Comparison of ENCODE assay signal across 30 cellular contexts in the genomic region with DNA sequence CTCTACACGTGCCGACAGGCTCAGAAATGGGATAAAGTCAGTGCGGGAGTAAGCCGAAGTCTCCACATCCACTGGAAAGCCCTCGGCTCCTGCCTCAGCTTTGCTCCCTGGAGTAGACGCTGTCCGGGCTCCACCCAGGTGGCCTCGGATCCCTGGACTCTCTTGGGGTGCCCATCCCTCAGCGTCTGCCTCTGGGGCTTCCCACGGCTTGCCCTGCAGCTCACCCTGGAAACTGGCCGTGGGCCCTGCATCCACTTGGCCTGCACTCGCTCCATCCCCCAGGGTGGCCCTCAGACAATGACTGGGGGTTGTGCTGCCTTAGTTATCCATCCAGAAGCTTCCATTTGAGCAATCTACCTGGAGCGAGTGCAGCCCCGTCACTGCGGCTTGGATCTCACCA. TPM values are rescaled to one million over a fixed set of nuclear protein-coding genes. Genes with fewer than 3 reads are reported as not detected.
DNase-seq lines count a peak whose midpoint lies in the region; ATAC-seq and TF ChIP-seq lines count a peak whose summit lies in the region.
"Had no signal": no experiment of that assay in that cellular context is flagged by ENCODE, and none has a peak within 500 bp of the region (broad histone marks: within the 10 kb centered on the region; RNA-seq: fewer than 3 reads in every experiment).

No MANE protein-coding gene starts in this region.

- no peaks in the 10 kb centered on the region for H3K9me3 ChIP-seq in endodermal cell (ENCODE audit: control insufficient read depth, low read length)
- H3K9me3 ChIP-seq in stomach = no peaks in the 10 kb centered on the region
- H3K9me3 ChIP-seq: HAP-1 had no signal

- no peaks in the 10 kb centered on the region for H3K4me1 Mint-ChIP-seq in endodermal cell
- H3K4me1 Mint-ChIP-seq: B cell, GM23338 had no signal

- no peak for TF ChIP-seq EP300 in stomach (IDR thresholded peaks at IDR 0.05)

- DNase-seq in Right ventricle myocardium superior (peak; percentile 8), Right ventricle myocardium inferior (ENCODE audit: missing footprints) (no peak), endodermal cell (peak; percentile 35), medulla oblongata (ENCODE audit: extremely low spot score) (peak; percentile 37), stomach (peak; percentile 13), NCI-H510A (lab: John Stamatoyannopoulos, UW) (no peak), NCI-H187 treated with DMSO at 0.1 percent for 48 hours (lab: John Stamatoyannopoulos, UW) (no peak), COLO829 (ENCODE audit: low spot score) (no peak)
- DNase-seq: CD8-positive, alpha-beta T cell; DMS 273 treated with DMSO at 0.1 percent for 48 hours; DMS79; EL; GDM1; HFFc6; KBM-7; MV-4-11; NCI-H1105; NCI-H1436 treated with DMSO at 0.1 percent for 48 hours; NCI-H1930; NCI-H446; NCI-H526; NCI-H82; NK-92 treated with Interleukin-12 subunit alpha and Interleukin-12 subunit beta, amount 100 ng/mL, for 24 hours; SIG-M5 had no signal

- H3K9ac ChIP-seq in endodermal cell (ENCODE audit: extremely low read depth, low read length, poor library complexity, severe bottlenecking) = no peak overlapping the region

- H3K36me3 ChIP-seq in endodermal cell (ENCODE audit: control insufficient read depth, insufficient read depth, low read length) (no peaks in the 10 kb centered on the region), stomach (no peaks in the 10 kb centered on the region)
- H3K36me3 ChIP-seq: HAP-1 had no signal

- no peak for TF ChIP-seq POLR2A in stomach (IDR thresholded peaks at IDR 0.05)

- intact Hi-C loops in Right ventricle myocardium superior (cut with DNase I) = no loop called here
- intact Hi-C loops in Right ventricle myocardium inferior (cut with DNase I) = no loop called here
- intact Hi-C loops in stomach (cut with DNase I; ENCODE audit: low total_unique reads) = no loop called here

- no peaks in the 10 kb centered on the region for H3K9me3 Mint-ChIP-seq in endodermal cell
- H3K9me3 Mint-ChIP-seq: CD8-positive, alpha-beta T cell; GM23338; HFFc6 had no signal

- H3K27ac ChIP-seq in endodermal cell (ENCODE audit: low read depth, low read length) (no peak overlapping the region), stomach (no peak overlapping the region)
- H3K27ac ChIP-seq: PC-9, SK-N-MC had no signal

- H3K4me1 ChIP-seq in endodermal cell (ENCODE audit: control insufficient read depth, insufficient read depth, low read length) = no peaks in the 10 kb centered on the region
- H3K4me1 ChIP-seq in stomach = peaks cover 0 to 33% (median 11%) of the 10 kb centered on the region in 4 donors
- H3K4me1 ChIP-seq: HAP-1 had no signal

- H3K27me3 ChIP-seq in endodermal cell (ENCODE audit: control insufficient read depth, insufficient read depth, low read length, poor library complexity, severe bottlenecking) (no peaks in the 10 kb centered on the region), stomach (no peaks in the 10 kb centered on the region)

- no peak overlapping the region for H3K27ac Mint-ChIP-seq in endodermal cell
- H3K27ac Mint-ChIP-seq: B cell; CD8-positive, alpha-beta T cell; GM23338; HFFc6 had no signal

- H3K36me3 Mint-ChIP-seq in endodermal cell (ENCODE audit: low read depth) = no peaks in the 10 kb centered on the region
- H3K36me3 Mint-ChIP-seq: CD8-positive, alpha-beta T cell had no signal

- H3K4me3 ChIP-seq in endodermal cell (ENCODE audit: low read length) (no peak overlapping the region), stomach (no peak overlapping the region)
- H3K4me3 ChIP-seq: GM12878, GM23338, HAP-1, PC-9, SK-N-MC had no signal

- H3K4me3 Mint-ChIP-seq in endodermal cell = no peak overlapping the region
- H3K4me3 Mint-ChIP-seq: B cell; CD8-positive, alpha-beta T cell; GM23338; HFFc6 had no signal

- H3K27me3 Mint-ChIP-seq in endodermal cell (ENCODE audit: insufficient read depth) = no peaks in the 10 kb centered on the region
- H3K27me3 Mint-ChIP-seq: B cell had no signal

- TF ChIP-seq CTCF in endodermal cell (conservative IDR thresholded peaks at IDR 0.05) = no peak
- TF ChIP-seq CTCF in stomach (IDR thresholded peaks at IDR 0.05) = no peak

- 91 to 92% methylated on average over 8 to 15 of the region's 15 CpGs for WGBS in endodermal cell (ENCODE audit: insufficient coverage in 1 of 2, insufficient read length in 1 of 2), 2 experiments
- WGBS in stomach, 5 donors = 78 to 95% (median 91%) methylated on average over 9 to 15 of the region's 15 CpGs

- ATAC-seq in Right ventricle myocardium superior (ENCODE audit: poor library complexity) (no peak), Right ventricle myocardium inferior (no peak)
- ATAC-seq: CD8-positive, alpha-beta T cell; GM12878; GM23338 had no signal

RNA-seq across cellular contexts. Expression of a gene that starts 36.2 kb away (rescaled TPM):
- total RNA-seq in Right ventricle myocardium superior (6.1 TPM), Right ventricle myocardium inferior (6.3 TPM), endodermal cell (10 to 100 TPM; 36.2 to 41.9 TPM), stomach (10 to 100 TPM in 3 of 5 donors, 1 to 10 TPM in 2; 5.8 to 34.6 (median 20.7) TPM)
- polyA plus RNA-seq in endodermal cell (2013, experiment 1 of 2) = 33.5 TPM
- 35.1 TPM for polyA plus RNA-seq in endodermal cell (2013, experiment 2 of 2)
- 1 to 10 TPM; 3.8 to 6.4 (median 6.2) TPM for polyA plus RNA-seq in stomach

Comparison
In these comparisons a context has a peak if more than half of its experiments do, and no peak if none do; other contexts are left out.
1. DNase-seq: peak in Right ventricle myocardium superior (single experiment), endodermal cell (single experiment), medulla oblongata (single experiment) and stomach (single experiment); none in Right ventricle myocardium inferior (single experiment), NCI-H510A (single experiment), NCI-H187 treated with DMSO at 0.1 percent for 48 hours (single experiment) and COLO829 (single experiment).